Comparison of ENCODE assay signal across 10 cellular contexts in the genomic region with DNA sequence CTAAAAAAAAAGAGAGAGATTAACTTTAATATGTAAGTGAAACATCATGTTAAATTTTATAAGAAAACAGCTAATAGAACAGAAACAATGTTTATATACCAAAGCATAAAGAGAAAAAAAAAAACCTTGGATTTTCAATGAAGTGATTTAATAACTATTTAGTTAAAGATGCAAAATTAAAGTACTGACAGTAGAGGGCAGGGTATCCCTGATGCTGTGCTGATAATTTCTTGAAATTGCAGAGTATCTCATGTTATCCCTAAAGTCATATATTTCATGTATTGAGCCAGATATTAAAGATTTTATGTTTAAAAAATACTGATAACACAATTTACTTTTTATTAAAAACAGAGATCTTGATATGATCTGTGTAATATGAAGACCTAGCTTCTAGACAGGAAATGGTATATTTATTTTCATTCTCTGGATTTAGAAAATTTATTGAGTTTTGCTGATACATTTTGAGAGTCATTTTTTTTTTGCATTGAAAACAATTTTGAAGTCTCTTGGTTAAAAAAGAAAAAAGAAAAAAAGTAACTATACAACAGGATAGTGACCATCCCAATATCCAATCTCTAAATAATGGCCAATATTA.
DNase-seq lines count a peak whose midpoint lies in the region; ATAC-seq and TF ChIP-seq lines count a peak whose summit lies in the region.
"Had no signal": no experiment of that assay in that cellular context is flagged by ENCODE, and none has a peak within 500 bp of the region (broad histone marks: within the 10 kb centered on the region; RNA-seq: fewer than 3 reads in every experiment).

No MANE protein-coding gene starts in this region.

- TF ChIP-seq POLR2A in prostate gland (IDR thresholded peaks at IDR 0.05) (no peak), thyroid gland (IDR thresholded peaks at IDR 0.05) (no peak)

- H3K4me3 Mint-ChIP-seq in activated naive CD4-positive, alpha-beta T cell treated with anti-CD3 and anti-CD28 coated beads, Interleukin-2, amount 10 ng/mL, durations not matched to agents 7 days and 5 days = no peak overlapping the region

- TF ChIP-seq CTCF in RWPE1 (conservative IDR thresholded peaks at IDR 0.05; ENCODE audit: low read depth) (peak; percentile 29; the same call in 1 of the 2 replicates), prostate gland (IDR thresholded peaks at IDR 0.05) (peak in 3 of 4 experiments; percentile 18 to 42 (median 41)), thyroid gland (IDR thresholded peaks at IDR 0.05) (peak in 3 of 6 experiments; percentile 15 to 35 (median 30))

- H3K27me3 Mint-ChIP-seq in activated naive CD4-positive, alpha-beta T cell treated with anti-CD3 and anti-CD28 coated beads, Interleukin-2, amount 10 ng/mL, durations not matched to agents 7 days and 5 days = no peaks in the 10 kb centered on the region

- POLR2A ChIA-PET in RWPE1 (lab: Yijun Ruan, JAX; ENCODE audit: low non-redundant PET) = no interaction called here

- H3K4me1 ChIP-seq in prostate gland (replicated peaks) = no peaks in the 10 kb centered on the region
- no peaks in the 10 kb centered on the region for H3K4me1 ChIP-seq in thyroid gland

- no peak overlapping the region for H3K27ac Mint-ChIP-seq in activated naive CD4-positive, alpha-beta T cell treated with anti-CD3 and anti-CD28 coated beads, Interleukin-2, amount 10 ng/mL, durations not matched to agents 7 days and 5 days

- ATAC-seq in GM21717 (IDR thresholded peaks at IDR 0.05; ENCODE audit: unreplicated experiment) (no peak), GM18520 (IDR thresholded peaks at IDR 0.05; ENCODE audit: unreplicated experiment) (no peak)

- no peaks in the 10 kb centered on the region for H3K36me3 Mint-ChIP-seq in activated naive CD4-positive, alpha-beta T cell treated with anti-CD3 and anti-CD28 coated beads, Interleukin-2, amount 10 ng/mL, durations not matched to agents 7 days and 5 days

- no peak overlapping the region for H3K4me3 ChIP-seq in prostate gland
- no peak overlapping the region for H3K4me3 ChIP-seq in thyroid gland (replicated peaks in 1 of 3)

- no peaks in the 10 kb centered on the region for H3K9me3 Mint-ChIP-seq in activated naive CD4-positive, alpha-beta T cell treated with anti-CD3 and anti-CD28 coated beads, Interleukin-2, amount 10 ng/mL, durations not matched to agents 7 days and 5 days

- H3K27ac ChIP-seq in RWPE1 (no peak overlapping the region), prostate gland (peak overlapping the region; percentile 15 to 51), thyroid gland (no peak overlapping the region)

- H3K27me3 ChIP-seq in prostate gland (replicated peaks; ENCODE audit: insufficient read depth) = no peaks in the 10 kb centered on the region
- H3K27me3 ChIP-seq in thyroid gland = no peaks in the 10 kb centered on the region

- H3K36me3 ChIP-seq in prostate gland (no peaks in the 10 kb centered on the region), thyroid gland (no peaks in the 10 kb centered on the region)

- intact Hi-C loops in prostate gland (cut with DNase I) (loop anchor here (10.0 kb wide), 1 partner anchor 332 kb away; no protein-coding TSS in a partner anchor), thyroid gland (cut with DNase I) (no loop called here)

- DNase-seq in GM04504 (ENCODE audit: low read depth) (peak; percentile 12), RWPE1 (ENCODE audit: low spot score) (peak; percentile 1), fibroblast of gingiva (ENCODE audit: low read depth) (peak; percentile 25), prostate gland (ENCODE audit: low spot score) (no peak), thyroid gland (no peak)
- DNase-seq in activated naive CD4-positive, alpha-beta T cell treated with anti-CD3 and anti-CD28 coated beads, Interleukin-2, amount 10 ng/mL, durations not matched to agents 7 days and 5 days = no peak
- DNase-seq: NCI-H1105, T1000 had no signal

- H3K9me3 ChIP-seq in prostate gland (no peaks in the 10 kb centered on the region), thyroid gland (no peaks in the 10 kb centered on the region)

- CTCF ChIA-PET in RWPE1 (lab: Yijun Ruan, JAX) = interaction anchor here (0.6 to 0.7 kb wide), 6 partner anchors 9 to 725 kb away, joined by 3 to 5 read pairs (median 4); no protein-coding TSS in a partner anchor
- CTCF ChIA-PET in activated naive CD4-positive, alpha-beta T cell treated with anti-CD3 and anti-CD28 coated beads, Interleukin-2, amount 10 ng/mL, durations not matched to agents 7 days and 5 days (lab: Charles Lee) = interaction anchor here (0.6 kb wide), 1 partner anchor 176 kb away, joined by 3 read pairs; no protein-coding TSS in a partner anchor

- no peaks in the 10 kb centered on the region for H3K4me1 Mint-ChIP-seq in activated naive CD4-positive, alpha-beta T cell treated with anti-CD3 and anti-CD28 coated beads, Interleukin-2, amount 10 ng/mL, durations not matched to agents 7 days and 5 days

Comparison
In these comparisons a context has a peak if more than half of its experiments do, and no peak if none do; other contexts are left out.
1. DNase-seq: peak in GM04504 (single experiment), RWPE1 (single experiment) and fibroblast of gingiva (single experiment); none in prostate gland (single experiment), thyroid gland (0 of 2) and activated naive CD4-positive, alpha-beta T cell treated with anti-CD3 and anti-CD28 coated beads, Interleukin-2, amount 10 ng/mL, durations not matched to agents 7 days and 5 days (single experiment).
2. H3K27ac ChIP-seq: peak in prostate gland (2 of 2); none in RWPE1 (single experiment) and thyroid gland (0 of 3).